ENCODE assay signal across 8 cellular contexts in the genomic region with DNA sequence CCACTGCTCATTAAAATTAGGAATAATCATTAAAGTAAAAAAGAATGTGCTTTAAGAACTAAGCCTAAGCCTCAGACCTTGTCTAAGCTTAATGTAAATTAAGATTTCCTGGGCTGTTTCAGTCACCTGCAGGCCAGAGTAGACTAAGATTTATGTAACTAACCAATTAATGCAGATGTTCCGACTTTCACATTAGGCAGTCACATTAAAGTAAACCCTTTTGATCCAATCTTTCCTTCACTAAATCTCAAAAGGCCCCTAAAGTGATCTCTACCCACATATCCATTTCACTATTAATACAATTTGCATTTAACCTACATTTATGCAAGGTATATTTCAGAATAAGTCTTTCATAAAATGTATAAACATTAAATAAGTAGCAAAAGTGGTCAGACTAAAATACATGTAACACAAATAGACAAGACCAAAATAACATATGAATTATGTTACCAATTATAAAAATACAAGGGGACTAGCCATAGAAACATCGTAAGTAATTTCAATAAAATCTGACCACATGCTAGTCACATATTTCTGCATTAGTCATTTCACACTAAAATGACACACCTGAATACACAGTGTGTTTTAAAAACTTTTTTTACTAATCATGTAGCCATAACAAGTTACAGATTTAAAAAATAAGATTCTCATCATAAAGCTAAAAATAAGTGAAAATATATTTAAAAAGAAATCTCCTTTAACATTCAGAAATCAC. TPM values are rescaled to one million over a fixed set of nuclear protein-coding genes. Genes with fewer than 3 reads are reported as not detected.
DNase-seq lines count a peak whose midpoint lies in the region; ATAC-seq and TF ChIP-seq lines count a peak whose summit lies in the region.

No MANE protein-coding gene starts in this region.

- BruUV-seq in PC-3 (replicated peaks; lab: Mats Ljungman, UMichigan) = no TSS peak

- no peak overlapping the region for H2AFZ ChIP-seq in PC-3 (ENCODE audit: low read length)

- no peak overlapping the region for H3K27ac Mint-ChIP-seq in CD8-positive, alpha-beta T cell
- peak overlapping the region in 5 of 6 donors; percentile 4 to 66 (median 34) for H3K27ac Mint-ChIP-seq in immature natural killer cell

- intact Hi-C loops in CD8-positive, alpha-beta T cell (cut with DNase I, micrococcal nuclease) = loop anchor here in 1 of 2 experiments (2.0 kb wide), 1 partner anchor 15 kb away; no protein-coding TSS in a partner anchor
- intact Hi-C loops in PC-3 (cut with micrococcal nuclease) = loop anchor here (10.0 kb wide), 1 partner anchor 291 kb away; no protein-coding TSS in a partner anchor

- H3K9me3 ChIP-seq in CD8-positive, alpha-beta T cell (ENCODE audit: low read length) = no peaks in the 10 kb centered on the region
- H3K9me3 ChIP-seq in PC-3 (ENCODE audit: low read length) = no peaks in the 10 kb centered on the region
- H3K9me3 ChIP-seq in tibial nerve = no peaks in the 10 kb centered on the region

- peaks cover 82% of the 10 kb centered on the region for H3K4me1 Mint-ChIP-seq in CD8-positive, alpha-beta T cell (ENCODE audit: low read depth)
- peaks cover 88 to 96% of the 10 kb centered on the region in 2 donors for H3K4me1 Mint-ChIP-seq in immature natural killer cell

- H3K27ac ChIP-seq in CD8-positive, alpha-beta T cell (ENCODE audit: low read depth, low read length) = no peak overlapping the region
- H3K27ac ChIP-seq in PC-3 (ENCODE audit: low read length) (peak overlapping the region; percentile 48), tibial nerve (peak overlapping the region in 2 of 4 donors; percentile 47 to 98)

- no peak overlapping the region for H3K4me3 ChIP-seq in CD8-positive, alpha-beta T cell (ENCODE audit: low read depth, low read length)
- H3K4me3 ChIP-seq in PC-3 (ENCODE audit: low read length) = peak overlapping the region; percentile 92
- H3K4me3 ChIP-seq in tibial nerve = peak overlapping the region in 2 of 4 donors; percentile 5 to 83

- H3K36me3 ChIP-seq in CD8-positive, alpha-beta T cell (ENCODE audit: insufficient read depth, low read length) = no peaks in the 10 kb centered on the region
- H3K36me3 ChIP-seq in PC-3 (ENCODE audit: low read depth, low read length) (peaks cover 11% of the 10 kb centered on the region), tibial nerve (no peaks in the 10 kb centered on the region)

- no peak for ATAC-seq in CD8-positive, alpha-beta T cell
- ATAC-seq in GM21528 (IDR thresholded peaks at IDR 0.05; ENCODE audit: low FRiP score, unreplicated experiment) (peak; percentile 45), PC-3 (peak; percentile 82), GM21825 (IDR thresholded peaks at IDR 0.05; ENCODE audit: unreplicated experiment) (no peak)

- H3K9me3 Mint-ChIP-seq in CD8-positive, alpha-beta T cell = no peaks in the 10 kb centered on the region
- no peaks in the 10 kb centered on the region for H3K9me3 Mint-ChIP-seq in immature natural killer cell

- H3K4me2 ChIP-seq in PC-3 (ENCODE audit: low read length) = peak overlapping the region; percentile 98

- CTCF ChIA-PET in CD8-positive, alpha-beta T cell (lab: Charles Lee) = interaction anchor here (1.1 kb wide), 1 partner anchor 429 kb away, joined by 3 read pairs; no protein-coding TSS in a partner anchor
- CTCF ChIA-PET in PC-3 (lab: Charles Lee) = no interaction called here

- H3F3A ChIP-seq in PC-3 (ENCODE audit: low read length, unreplicated experiment) = no peaks in the 10 kb centered on the region

- H3K27me3 Mint-ChIP-seq in CD8-positive, alpha-beta T cell (ENCODE audit: low read depth) = no peaks in the 10 kb centered on the region
- H3K27me3 Mint-ChIP-seq in immature natural killer cell (ENCODE audit: low read depth in 3 of 3) = peaks cover 0 to 2% (median 0%) of the 10 kb centered on the region in 3 donors

- POLR2A ChIA-PET in CD8-positive, alpha-beta T cell (lab: Charles Lee) = interaction anchor here (1.1 kb wide), 1 partner anchor 449 kb away, joined by 3 read pairs; no protein-coding TSS in a partner anchor
- POLR2A ChIA-PET in PC-3 (lab: Charles Lee; ENCODE audit: unreplicated experiment) = no interaction called here

- H3K4me1 ChIP-seq in CD8-positive, alpha-beta T cell (ENCODE audit: insufficient read depth, low read length) = peaks cover 80% of the 10 kb centered on the region
- peaks cover 64% of the 10 kb centered on the region for H3K4me1 ChIP-seq in PC-3 (ENCODE audit: insufficient read depth, low read length)
- H3K4me1 ChIP-seq in tibial nerve = peaks cover 0 to 90% (median 59%) of the 10 kb centered on the region in 4 donors

- 58 to 64% methylated on average over 2 of the region's 2 CpGs for WGBS in tibial nerve, 2 donors

- no peaks in the 10 kb centered on the region for H3K9me2 ChIP-seq in PC-3 (replicated peaks; ENCODE audit: low read length)

- peaks cover 81% of the 10 kb centered on the region for H4K20me1 ChIP-seq in PC-3 (ENCODE audit: low read length)

- H3K36me3 Mint-ChIP-seq in CD8-positive, alpha-beta T cell = peaks cover 29% of the 10 kb centered on the region
- peaks cover 11 to 24% (median 20%) of the 10 kb centered on the region in 3 donors for H3K36me3 Mint-ChIP-seq in immature natural killer cell

- peaks cover 100% of the 10 kb centered on the region for H3K79me2 ChIP-seq in PC-3 (ENCODE audit: low read length)

- TF ChIP-seq POLR2A in tibial nerve (IDR thresholded peaks at IDR 0.05) = no peak

- no peak for DNase-seq in CD8-positive, alpha-beta T cell
- DNase-seq in PC-3 (peak; percentile 65), immature natural killer cell (no peak), GM03348 (ENCODE audit: low spot score) (no peak), DMS79 treated with DMSO at 0.1 percent for 48 hours (lab: John Stamatoyannopoulos, UW) (no peak), tibial nerve (ENCODE audit: low spot score in 2 of 2) (no peak)

- no peaks in the 10 kb centered on the region for H3K27me3 ChIP-seq in CD8-positive, alpha-beta T cell (ENCODE audit: insufficient read depth, low read length)
- H3K27me3 ChIP-seq in PC-3 (ENCODE audit: low read length) (no peaks in the 10 kb centered on the region), tibial nerve (no peaks in the 10 kb centered on the region)

- TF ChIP-seq CTCF in CD8-positive, alpha-beta T cell (IDR thresholded peaks at IDR 0.05) = no peak
- no peak for TF ChIP-seq CTCF in PC-3 (conservative IDR thresholded peaks at IDR 0.05; ENCODE audit: low read depth, low read length)
- no peak for TF ChIP-seq CTCF in tibial nerve (IDR thresholded peaks at IDR 0.05)

- TF ChIP-seq EP300 in tibial nerve (IDR thresholded peaks at IDR 0.05) = no peak

- peak overlapping the region; percentile 39 for H3K9ac ChIP-seq in PC-3 (ENCODE audit: low read length)

- H3K4me3 Mint-ChIP-seq in CD8-positive, alpha-beta T cell = peak overlapping the region; percentile 95
- H3K4me3 Mint-ChIP-seq in immature natural killer cell = peak overlapping the region; percentile 91 to 95 (median 93)

RNA-seq across cellular contexts. Expression of gene NR3C1, which starts 7.7 kb away (rescaled TPM):
- total RNA-seq in CD8-positive, alpha-beta T cell = 100 to 1,000 TPM; 179 to 181 TPM
- total RNA-seq in PC-3 (2014; rRNA removed) = 13.0 and 14.5 TPM in 2 replicates
- 100 to 1,000 TPM in 1 of 3 donors, 10 to 100 TPM in 2; 87.3 to 142 (median 92.6) TPM for polyA plus RNA-seq in immature natural killer cell
- total RNA-seq in tibial nerve = 10 to 100 TPM; 47.1 to 86.2 (median 75.8) TPM

Comparison
In these comparisons a context has a peak if more than half of its experiments do, and no peak if none do; other contexts are left out.
1. ATAC-seq: peak in GM21528 (single experiment) and PC-3 (single experiment); none in CD8-positive, alpha-beta T cell (single experiment) and GM21825 (single experiment).